In genomic region chr11:64619811-64620285, GRCh38 we compare ENCODE assay signal across 10 cellular contexts. TPM values are rescaled to one million over a fixed set of nuclear protein-coding genes. Genes with fewer than 3 reads are reported as not detected.
A peak's percentile ranks its signal among the peaks of the same experiment; 100 is the strongest.
DNase-seq lines count a peak whose midpoint lies in the region; ATAC-seq, FAIRE-seq and TF ChIP-seq lines count a peak whose summit lies in the region.
"Had no signal": no experiment of that assay in that cellular context is flagged by ENCODE, and none has a peak within 500 bp of the region (broad histone marks: within the 10 kb centered on the region; RNA-seq: fewer than 3 reads in every experiment).

No MANE protein-coding gene starts in this region.

- peaks cover 25 to 26% of the 10 kb centered on the region in 2 donors for H3K4me1 ChIP-seq in kidney (ENCODE audit: control insufficient read depth in 1 of 2, insufficient read depth in 1 of 2, low read depth in 1 of 2, low read length in 2 of 2)
- peaks cover 6 to 15% (median 10%) of the 10 kb centered on the region in 4 donors for H3K4me1 ChIP-seq in transverse colon

- intact Hi-C loops in activated CD4-positive, alpha-beta memory T cell treated with anti-CD3 and anti-CD28 coated beads for 36 hours (cut with micrococcal nuclease), result no loop called here
- intact Hi-C loops in kidney (cut with DNase I), result no loop called here
- intact Hi-C loops in transverse colon (cut with DNase I; ENCODE audit: low total_unique reads), result no loop called here

- peaks cover 2% of the 10 kb centered on the region for H3K4me1 Mint-ChIP-seq in activated CD4-positive, alpha-beta memory T cell treated with anti-CD3 and anti-CD28 coated beads for 36 hours (ENCODE audit: low read depth)
- H3K4me1 Mint-ChIP-seq in activated CD4-positive, alpha-beta memory T cell treated with anti-CD3 and anti-CD28 coated beads, Interleukin-2, amount 10 ng/mL, durations not matched to agents 7 days and 5 days, result peaks cover 7% of the 10 kb centered on the region

- ATAC-seq in HG02970 (IDR thresholded peaks at IDR 0.05; ENCODE audit: low FRiP score, unreplicated experiment) (no peak), GM21423 (IDR thresholded peaks at IDR 0.05; ENCODE audit: unreplicated experiment) (no peak)

- no peaks in the 10 kb centered on the region for H3K9me3 Mint-ChIP-seq in activated CD4-positive, alpha-beta memory T cell treated with anti-CD3 and anti-CD28 coated beads for 36 hours
- H3K9me3 Mint-ChIP-seq in activated CD4-positive, alpha-beta memory T cell treated with anti-CD3 and anti-CD28 coated beads, Interleukin-2, amount 10 ng/mL, durations not matched to agents 7 days and 5 days, result no peaks in the 10 kb centered on the region

- 75 to 78% methylated on average over 2 to 4 of the region's 4 CpGs for WGBS in transverse colon (ENCODE audit: low coverage in 1 of 2), 2 donors

- peak overlapping the region in 1 of 2 donors; percentile 4 for H3K9ac ChIP-seq in kidney (ENCODE audit: low read length in 2 of 2)

- H3K4me3 ChIP-seq in kidney (ENCODE audit: low read length in 2 of 2), result peak overlapping the region; percentile 28 to 57
- no peak overlapping the region for H3K4me3 ChIP-seq in transverse colon

- H3K27ac ChIP-seq in kidney (ENCODE audit: low read depth in 2 of 2, low read length in 2 of 2) (peak overlapping the region; percentile 62 to 87), transverse colon (peak overlapping the region; percentile 28 to 60 (median 32))

- TF ChIP-seq POLR2A in transverse colon (IDR thresholded peaks at IDR 0.05), result no peak

- DNase-seq in activated CD4-positive, alpha-beta memory T cell treated with anti-CD3 and anti-CD28 coated beads for 36 hours, result peak; percentile 30
- no peak for DNase-seq in activated CD4-positive, alpha-beta memory T cell treated with anti-CD3 and anti-CD28 coated beads, Interleukin-2, amount 10 ng/mL, durations not matched to agents 7 days and 5 days
- DNase-seq in amniotic epithelial cell (ENCODE audit: low read depth), result peak; percentile 86
- DNase-seq in kidney, result no peak
- DNase-seq in transverse colon, result peak; percentile 23
- DNase-seq in SW 1271 (lab: John Stamatoyannopoulos, UW), result no peak

- CTCF ChIA-PET in activated CD4-positive, alpha-beta memory T cell treated with anti-CD3 and anti-CD28 coated beads for 36 hours (lab: Charles Lee), result no interaction called here
- CTCF ChIA-PET in activated CD4-positive, alpha-beta memory T cell treated with anti-CD3 and anti-CD28 coated beads, Interleukin-2, amount 10 ng/mL, durations not matched to agents 7 days and 5 days (lab: Charles Lee), result no interaction called here

- no peak overlapping the region for H3K27ac Mint-ChIP-seq in activated CD4-positive, alpha-beta memory T cell treated with anti-CD3 and anti-CD28 coated beads for 36 hours
- H3K27ac Mint-ChIP-seq in activated CD4-positive, alpha-beta memory T cell treated with anti-CD3 and anti-CD28 coated beads, Interleukin-2, amount 10 ng/mL, durations not matched to agents 7 days and 5 days, result no peak overlapping the region

- no peak overlapping the region for H3K4me3 Mint-ChIP-seq in activated CD4-positive, alpha-beta memory T cell treated with anti-CD3 and anti-CD28 coated beads for 36 hours
- H3K4me3 Mint-ChIP-seq in activated CD4-positive, alpha-beta memory T cell treated with anti-CD3 and anti-CD28 coated beads, Interleukin-2, amount 10 ng/mL, durations not matched to agents 7 days and 5 days, result no peak overlapping the region

- H3K36me3 Mint-ChIP-seq in activated CD4-positive, alpha-beta memory T cell treated with anti-CD3 and anti-CD28 coated beads for 36 hours, result no peaks in the 10 kb centered on the region
- no peaks in the 10 kb centered on the region for H3K36me3 Mint-ChIP-seq in activated CD4-positive, alpha-beta memory T cell treated with anti-CD3 and anti-CD28 coated beads, Interleukin-2, amount 10 ng/mL, durations not matched to agents 7 days and 5 days (ENCODE audit: low read depth)

- H3K9me3 ChIP-seq in kidney (ENCODE audit: control insufficient read depth in 1 of 2, low read length in 2 of 2) (no peaks in the 10 kb centered on the region), transverse colon (no peaks in the 10 kb centered on the region)

- H3K36me3 ChIP-seq in kidney (ENCODE audit: control insufficient read depth in 1 of 2, insufficient read depth in 2 of 2, low read length in 2 of 2), result peaks cover 0 to 4% of the 10 kb centered on the region in 2 donors
- no peaks in the 10 kb centered on the region for H3K36me3 ChIP-seq in transverse colon

- no peak for FAIRE-seq in kidney (lab: Jason Lieb, UNC)

- in situ Hi-C loops in transverse colon (cut with MboI; ENCODE audit: low pct_ligation_motif_present in 1 of 4, low pct_unique_long_range_greater_than_20kb in 1 of 4, low sequenced_read_pairs in 3 of 4), result no loop called here

- TF ChIP-seq CTCF in kidney (IDR thresholded peaks at IDR 0.05; ENCODE audit: borderline replicate concordance, extremely low read depth, insufficient read depth) (no peak), transverse colon (IDR thresholded peaks at IDR 0.05) (no peak)

- POLR2A ChIA-PET in activated CD4-positive, alpha-beta memory T cell treated with anti-CD3 and anti-CD28 coated beads for 36 hours (lab: Charles Lee), result no interaction called here
- POLR2A ChIA-PET in activated CD4-positive, alpha-beta memory T cell treated with anti-CD3 and anti-CD28 coated beads, Interleukin-2, amount 10 ng/mL, durations not matched to agents 7 days and 5 days (lab: Charles Lee), result no interaction called here

- no peaks in the 10 kb centered on the region for H3K27me3 Mint-ChIP-seq in activated CD4-positive, alpha-beta memory T cell treated with anti-CD3 and anti-CD28 coated beads for 36 hours
- no peaks in the 10 kb centered on the region for H3K27me3 Mint-ChIP-seq in activated CD4-positive, alpha-beta memory T cell treated with anti-CD3 and anti-CD28 coated beads, Interleukin-2, amount 10 ng/mL, durations not matched to agents 7 days and 5 days

- no peaks in the 10 kb centered on the region for H3K27me3 ChIP-seq in transverse colon

- no peak for TF ChIP-seq EP300 in transverse colon (IDR thresholded peaks at IDR 0.05; ENCODE audit: low read depth)

RNA-seq across cellular contexts. Expression of gene SLC22A12, which starts 28.8 kb away (rescaled TPM):
- total RNA-seq in activated CD4-positive, alpha-beta memory T cell treated with anti-CD3 and anti-CD28 coated beads for 36 hours, result not detected
- total RNA-seq in activated CD4-positive, alpha-beta memory T cell treated with anti-CD3 and anti-CD28 coated beads, Interleukin-2, amount 10 ng/mL, durations not matched to agents 7 days and 5 days, result not detected
- total RNA-seq in kidney, result 5.3 TPM
- 85.9 TPM for polyA plus RNA-seq in kidney (ENCODE audit: insufficient read depth, low read depth, low replicate concordance)
- total RNA-seq in transverse colon, result not detected
- total RNA-seq: dermis microvascular lymphatic vessel endothelial cell had no signal
- polyA plus RNA-seq: BJ had no signal

Comparison
In these comparisons a context has a peak if more than half of its experiments do, and no peak if none do; other contexts are left out.
1. DNase-seq: peak in activated CD4-positive, alpha-beta memory T cell treated with anti-CD3 and anti-CD28 coated beads for 36 hours (single experiment), amniotic epithelial cell (single experiment) and transverse colon (single experiment); none in activated CD4-positive, alpha-beta memory T cell treated with anti-CD3 and anti-CD28 coated beads, Interleukin-2, amount 10 ng/mL, durations not matched to agents 7 days and 5 days (single experiment), kidney (single experiment) and SW 1271 (0 of 2).
2. H3K4me3 ChIP-seq: peak in kidney (2 of 2); none in transverse colon (0 of 4).